8 cellular contexts compared by ENCODE assay signal in genomic region chr1:64743954-64744491, GRCh38. TPM values are rescaled to one million over a fixed set of nuclear protein-coding genes. Genes with fewer than 3 reads are reported as not detected.
DNase-seq lines count a peak whose midpoint lies in the region; ATAC-seq lines count a peak whose summit lies in the region.

No MANE protein-coding gene starts in this region.

- peak overlapping the region; percentile 72 for H3K4me3 ChIP-seq in iPS-18a (ENCODE audit: low read length)

- H3K9me3 Mint-ChIP-seq in activated CD4-positive, alpha-beta T cell treated with anti-CD3 and anti-CD28 coated beads, Interleukin-2, amount 10 ng/mL, durations not matched to agents 7 days and 5 days, result no peaks in the 10 kb centered on the region
- no peaks in the 10 kb centered on the region for H3K9me3 Mint-ChIP-seq in activated CD8-positive, alpha-beta T cell treated with anti-CD3 and anti-CD28 coated beads, Interleukin-2, amount 10 ng/mL, durations not matched to agents 7 days and 5 days (ENCODE audit: insufficient read depth)

- peaks cover 8% of the 10 kb centered on the region for H3K27me3 ChIP-seq in iPS-18a (ENCODE audit: control insufficient read depth, insufficient read depth, low read length)

- DNase-seq in activated CD4-positive, alpha-beta T cell treated with anti-CD3 and anti-CD28 coated beads, Interleukin-2, amount 10 ng/mL, durations not matched to agents 7 days and 5 days, result no peak
- no peak for DNase-seq in activated CD4-positive, alpha-beta T cell treated with anti-CD3 and anti-CD28 coated beads for 4 hours
- no peak for DNase-seq in activated CD8-positive, alpha-beta T cell treated with anti-CD3 and anti-CD28 coated beads, Interleukin-2, amount 10 ng/mL, durations not matched to agents 7 days and 5 days
- peak; percentile 25 for DNase-seq in superior temporal gyrus (ENCODE audit: extremely low spot score)
- no peak for DNase-seq in DMS153 (lab: John Stamatoyannopoulos, UW)

- POLR2A ChIA-PET in activated CD4-positive, alpha-beta T cell treated with anti-CD3 and anti-CD28 coated beads, Interleukin-2, amount 10 ng/mL, durations not matched to agents 7 days and 5 days (lab: Charles Lee), result no interaction called here
- POLR2A ChIA-PET in activated CD8-positive, alpha-beta T cell treated with anti-CD3 and anti-CD28 coated beads, Interleukin-2, amount 10 ng/mL, durations not matched to agents 7 days and 5 days (lab: Charles Lee), result no interaction called here

- H3K27ac ChIP-seq in iPS-18a (ENCODE audit: low read length), result no peak overlapping the region

- peaks cover 11% of the 10 kb centered on the region for H3K4me1 ChIP-seq in iPS-18a (ENCODE audit: control insufficient read depth, low read depth, low read length)

- peaks cover 25% of the 10 kb centered on the region for H3K27me3 Mint-ChIP-seq in activated CD4-positive, alpha-beta T cell treated with anti-CD3 and anti-CD28 coated beads, Interleukin-2, amount 10 ng/mL, durations not matched to agents 7 days and 5 days
- H3K27me3 Mint-ChIP-seq in activated CD8-positive, alpha-beta T cell treated with anti-CD3 and anti-CD28 coated beads, Interleukin-2, amount 10 ng/mL, durations not matched to agents 7 days and 5 days (ENCODE audit: low read depth), result peaks cover 33% of the 10 kb centered on the region

- H3K4me1 Mint-ChIP-seq in activated CD4-positive, alpha-beta T cell treated with anti-CD3 and anti-CD28 coated beads, Interleukin-2, amount 10 ng/mL, durations not matched to agents 7 days and 5 days, result peaks cover 20% of the 10 kb centered on the region
- H3K4me1 Mint-ChIP-seq in activated CD8-positive, alpha-beta T cell treated with anti-CD3 and anti-CD28 coated beads, Interleukin-2, amount 10 ng/mL, durations not matched to agents 7 days and 5 days (ENCODE audit: low read depth), result peaks cover 16% of the 10 kb centered on the region

- CTCF ChIA-PET in activated CD4-positive, alpha-beta T cell treated with anti-CD3 and anti-CD28 coated beads, Interleukin-2, amount 10 ng/mL, durations not matched to agents 7 days and 5 days (lab: Charles Lee), result no interaction called here
- CTCF ChIA-PET in activated CD8-positive, alpha-beta T cell treated with anti-CD3 and anti-CD28 coated beads, Interleukin-2, amount 10 ng/mL, durations not matched to agents 7 days and 5 days (lab: Charles Lee), result interaction anchor here (0.6 to 1.5 kb wide), 6 partner anchors 13 to 330 kb away, joined by 3 to 5 read pairs (median 3); no protein-coding TSS in a partner anchor

- H3K36me3 Mint-ChIP-seq in activated CD4-positive, alpha-beta T cell treated with anti-CD3 and anti-CD28 coated beads, Interleukin-2, amount 10 ng/mL, durations not matched to agents 7 days and 5 days (ENCODE audit: low read depth), result no peaks in the 10 kb centered on the region
- no peaks in the 10 kb centered on the region for H3K36me3 Mint-ChIP-seq in activated CD8-positive, alpha-beta T cell treated with anti-CD3 and anti-CD28 coated beads, Interleukin-2, amount 10 ng/mL, durations not matched to agents 7 days and 5 days (ENCODE audit: low read depth)

- peak overlapping the region; percentile 62 for H3K9ac ChIP-seq in iPS-18a (ENCODE audit: low read length)

- ATAC-seq in activated CD8-positive, alpha-beta T cell treated with anti-CD3 and anti-CD28 coated beads, Interleukin-2, amount 10 ng/mL, durations not matched to agents 7 days and 5 days, result peak; percentile 10
- ATAC-seq in GM21447 (IDR thresholded peaks at IDR 0.05; ENCODE audit: unreplicated experiment) (no peak), HG02938 (IDR thresholded peaks at IDR 0.05; ENCODE audit: unreplicated experiment) (no peak)

- peak overlapping the region; percentile 77 for H3K27ac Mint-ChIP-seq in activated CD4-positive, alpha-beta T cell treated with anti-CD3 and anti-CD28 coated beads, Interleukin-2, amount 10 ng/mL, durations not matched to agents 7 days and 5 days
- no peak overlapping the region for H3K27ac Mint-ChIP-seq in activated CD8-positive, alpha-beta T cell treated with anti-CD3 and anti-CD28 coated beads, Interleukin-2, amount 10 ng/mL, durations not matched to agents 7 days and 5 days

- no peaks in the 10 kb centered on the region for H3K36me3 ChIP-seq in iPS-18a (ENCODE audit: control insufficient read depth, low read depth, low read length)

- no peaks in the 10 kb centered on the region for H3K9me3 ChIP-seq in iPS-18a (ENCODE audit: control insufficient read depth, low read depth, low read length)

- H3K4me3 Mint-ChIP-seq in activated CD4-positive, alpha-beta T cell treated with anti-CD3 and anti-CD28 coated beads, Interleukin-2, amount 10 ng/mL, durations not matched to agents 7 days and 5 days, result peak overlapping the region; percentile 81
- peak overlapping the region; percentile 80 for H3K4me3 Mint-ChIP-seq in activated CD8-positive, alpha-beta T cell treated with anti-CD3 and anti-CD28 coated beads, Interleukin-2, amount 10 ng/mL, durations not matched to agents 7 days and 5 days

RNA-seq across cellular contexts. Expression of gene RAVER2, which starts 0.9 kb away (rescaled TPM):
- total RNA-seq in activated CD4-positive, alpha-beta T cell treated with anti-CD3 and anti-CD28 coated beads, Interleukin-2, amount 10 ng/mL, durations not matched to agents 7 days and 5 days, result 1 to 10 TPM; 1.7 TPM
- 1 to 10 TPM in 1 of 2 experiments, under 1 TPM in 1; 0.70 to 1.2 TPM for total RNA-seq in activated CD8-positive, alpha-beta T cell treated with anti-CD3 and anti-CD28 coated beads, Interleukin-2, amount 10 ng/mL, durations not matched to agents 7 days and 5 days
